33 cellular contexts compared by ENCODE assay signal in genomic region chr6:163241668-163242067, GRCh38.
"Had no signal": no experiment of that assay in that cellular context is flagged by ENCODE, and none has a peak within 500 bp of the region (broad histone marks: within the 10 kb centered on the region; RNA-seq: fewer than 3 reads in every experiment).

No MANE protein-coding gene starts in this region.

- H3K27me3 Mint-ChIP-seq: activated CD4-positive, alpha-beta memory T cell treated with anti-CD3 and anti-CD28 coated beads, Interleukin-2, amount 10 ng/mL, durations not matched to agents 7 days and 5 days; activated CD8-positive, alpha-beta memory T cell treated with anti-CD3 and anti-CD28 coated beads, Interleukin-2, amount 10 ng/mL, durations not matched to agents 7 days and 5 days had no signal

- H3K36me3 Mint-ChIP-seq: activated CD8-positive, alpha-beta memory T cell treated with anti-CD3 and anti-CD28 coated beads, Interleukin-2, amount 10 ng/mL, durations not matched to agents 7 days and 5 days; activated naive CD8-positive, alpha-beta T cell treated with anti-CD3 and anti-CD28 coated beads for 36 hours; brain had no signal

- H3K9ac ChIP-seq: KMS-11 had no signal

- H3K9me3 Mint-ChIP-seq: activated CD4-positive, alpha-beta memory T cell treated with anti-CD3 and anti-CD28 coated beads, Interleukin-2, amount 10 ng/mL, durations not matched to agents 7 days and 5 days; activated naive CD8-positive, alpha-beta T cell treated with anti-CD3 and anti-CD28 coated beads for 36 hours had no signal

- DNase-seq: activated CD4-positive, alpha-beta memory T cell treated with anti-CD3 and anti-CD28 coated beads, Interleukin-2, amount 10 ng/mL, durations not matched to agents 7 days and 5 days; activated CD4-positive, alpha-beta T cell treated with anti-CD3 and anti-CD28 coated beads for 1 hour; activated CD4-positive, alpha-beta T cell treated with anti-CD3 and anti-CD28 coated beads for 48 hours; activated CD4-positive, CD25-positive, alpha-beta regulatory T cell; activated CD8-positive, alpha-beta memory T cell treated with anti-CD3 and anti-CD28 coated beads for 24 hours; activated CD8-positive, alpha-beta memory T cell treated with anti-CD3 and anti-CD28 coated beads, Interleukin-2, amount 10 ng/mL, durations not matched to agents 7 days and 5 days; activated CD8-positive, alpha-beta memory T cell treated with anti-CD3 and anti-CD28 coated beads, Interleukin-2, amount 50 U/mL, for 48 hours; activated effector memory CD4-positive, alpha-beta T cell treated with anti-CD3 and anti-CD28 coated beads, Interleukin-2, amount 50 U/mL, for 16 hours; activated naive CD4-positive, alpha-beta T cell; activated naive CD4-positive, alpha-beta T cell treated with anti-CD3 and anti-CD28 coated beads, Interleukin-2, amount 50 U/mL, for 16 hours; activated naive CD8-positive, alpha-beta T cell treated with anti-CD3 and anti-CD28 coated beads for 36 hours; activated T-cell treated with anti-CD3 and anti-CD28 coated beads, Interleukin-2, amount 50 U/mL, for 48 hours; amygdala; central memory CD4-positive, alpha-beta T cell; NCI-H1092 treated with DMSO at 0.1 percent for 48 hours; NCI-H1417; NCI-H1930; NCI-H2081 treated with DMSO at 0.1 percent for 48 hours; NCI-H345; NCI-H524 treated with DMSO at 0.1 percent for 48 hours; PC-9; Right ventricle myocardium superior; SW 1271; T-helper 1 cell; T-helper 2 cell; T1000; WERI-Rb-1 had no signal

- FAIRE-seq: astrocyte, bronchial epithelial cell, RCC 7860 had no signal

- H3K4me3 Mint-ChIP-seq: activated CD4-positive, alpha-beta memory T cell treated with anti-CD3 and anti-CD28 coated beads, Interleukin-2, amount 10 ng/mL, durations not matched to agents 7 days and 5 days; activated CD8-positive, alpha-beta memory T cell treated with anti-CD3 and anti-CD28 coated beads, Interleukin-2, amount 10 ng/mL, durations not matched to agents 7 days and 5 days; activated naive CD8-positive, alpha-beta T cell treated with anti-CD3 and anti-CD28 coated beads for 36 hours had no signal

- H3K27ac ChIP-seq: KMS-11, PC-9, RWPE1, WERI-Rb-1 had no signal

- H3K27ac Mint-ChIP-seq: activated CD4-positive, alpha-beta memory T cell treated with anti-CD3 and anti-CD28 coated beads, Interleukin-2, amount 10 ng/mL, durations not matched to agents 7 days and 5 days; activated CD8-positive, alpha-beta memory T cell treated with anti-CD3 and anti-CD28 coated beads, Interleukin-2, amount 10 ng/mL, durations not matched to agents 7 days and 5 days; activated naive CD8-positive, alpha-beta T cell treated with anti-CD3 and anti-CD28 coated beads for 36 hours had no signal

- H2AFZ ChIP-seq: PC-9 had no signal

- H3K4me1 Mint-ChIP-seq: activated CD4-positive, alpha-beta memory T cell treated with anti-CD3 and anti-CD28 coated beads, Interleukin-2, amount 10 ng/mL, durations not matched to agents 7 days and 5 days; activated CD8-positive, alpha-beta memory T cell treated with anti-CD3 and anti-CD28 coated beads, Interleukin-2, amount 10 ng/mL, durations not matched to agents 7 days and 5 days; activated naive CD8-positive, alpha-beta T cell treated with anti-CD3 and anti-CD28 coated beads for 36 hours had no signal

- ATAC-seq: activated CD8-positive, alpha-beta memory T cell treated with anti-CD3 and anti-CD28 coated beads, Interleukin-2, amount 10 ng/mL, durations not matched to agents 7 days and 5 days had no signal

- H3K4me2 ChIP-seq: KMS-11, PC-9 had no signal
